In the genomic region with DNA sequence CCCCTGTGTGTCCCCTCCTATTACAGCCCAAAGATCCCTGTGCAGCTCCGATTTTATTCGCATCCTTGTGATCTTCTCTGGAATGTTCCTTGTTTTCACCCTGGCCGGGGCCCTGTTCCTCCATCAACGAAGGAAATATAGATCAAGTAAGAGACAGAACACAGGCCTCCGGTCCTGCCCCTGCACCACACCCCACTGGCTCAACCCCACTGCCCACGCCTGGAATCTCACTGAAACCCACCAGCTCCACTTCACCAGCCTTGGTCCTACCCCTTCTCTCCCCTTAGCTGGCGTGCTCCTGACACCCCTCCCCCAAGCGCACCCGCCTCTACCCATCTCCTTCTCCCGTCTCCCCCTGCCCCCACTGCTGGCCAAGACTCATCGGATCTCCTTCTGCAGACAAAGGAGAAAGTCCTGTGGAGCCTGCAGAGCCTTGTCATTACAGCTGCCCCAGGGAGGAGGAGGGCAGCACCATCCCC, we compare ENCODE assay signal across 8 cellular contexts. TPM values are rescaled to one million over a fixed set of nuclear protein-coding genes. Genes with fewer than 3 reads are reported as not detected.
DNase-seq lines count a peak whose midpoint lies in the region; ATAC-seq and TF ChIP-seq lines count a peak whose summit lies in the region.

No MANE protein-coding gene starts in this region.

- no peak for ATAC-seq in HG03045 (IDR thresholded peaks at IDR 0.05; ENCODE audit: unreplicated experiment)

- H2AFZ ChIP-seq in PC-9, result peak overlapping the region; percentile 99

- peaks cover 22% of the 10 kb centered on the region for H3K36me3 ChIP-seq in CD4-positive, alpha-beta memory T cell (ENCODE audit: insufficient read depth, low read length)
- H3K36me3 ChIP-seq in PC-9 (ENCODE audit: low read depth), result no peaks in the 10 kb centered on the region

- no peaks in the 10 kb centered on the region for H4K20me1 ChIP-seq in PC-9 (ENCODE audit: insufficient read depth)

- H3K79me2 ChIP-seq in PC-9 (ENCODE audit: low read depth), result no peaks in the 10 kb centered on the region

- no peaks in the 10 kb centered on the region for H3K27me3 ChIP-seq in CD4-positive, alpha-beta memory T cell (ENCODE audit: insufficient read depth, low read length)
- no peaks in the 10 kb centered on the region for H3K27me3 ChIP-seq in PC-9 (ENCODE audit: insufficient read depth, low read depth)

- no peaks in the 10 kb centered on the region for H3K9me2 ChIP-seq in PC-9 (ENCODE audit: insufficient read depth)

- H3K4me1 Mint-ChIP-seq in CD4-positive, alpha-beta memory T cell, result peaks cover 47 to 80% (median 62%) of the 10 kb centered on the region in 4 donors
- peaks cover 26% of the 10 kb centered on the region for H3K4me1 Mint-ChIP-seq in neural crest cell

- H3K36me3 Mint-ChIP-seq in CD4-positive, alpha-beta memory T cell, result peaks cover 50 to 71% of the 10 kb centered on the region in 2 donors
- H3K36me3 Mint-ChIP-seq in neural crest cell (ENCODE audit: low read depth), result no peaks in the 10 kb centered on the region

- peak overlapping the region; percentile 96 to 100 (median 98) for H3K4me3 Mint-ChIP-seq in CD4-positive, alpha-beta memory T cell
- peak overlapping the region; percentile 87 for H3K4me3 Mint-ChIP-seq in neural crest cell

- no TSS peak for BruUV-seq in PC-9 (replicated peaks; lab: Mats Ljungman, UMichigan)

- H3K4me3 ChIP-seq in CD4-positive, alpha-beta memory T cell (ENCODE audit: low read length in 2 of 2), result peak overlapping the region; percentile 80
- H3K4me3 ChIP-seq in PC-9, result no peak overlapping the region

- DNase-seq in CD4-positive, alpha-beta memory T cell, result no peak
- DNase-seq in PC-9 (no peak), epithelial cell of prostate (ENCODE audit: low read depth, low spot score) (no peak), neural crest cell (ENCODE audit: low read depth, low spot score) (no peak), hippocampal formation (lab: John Stamatoyannopoulos, UW) (no peak), epidermal melanocyte (ENCODE audit: insufficient read length, low spot score) (no peak), GM19238 (ENCODE audit: insufficient read length, low spot score) (no peak)

- peak overlapping the region; percentile 98 for H3K4me2 ChIP-seq in PC-9

- H3F3A ChIP-seq in PC-9 (ENCODE audit: insufficient read depth, low read depth), result no peaks in the 10 kb centered on the region; the same call in 1 of the 2 replicates

- H3K9me3 ChIP-seq in CD4-positive, alpha-beta memory T cell (ENCODE audit: control insufficient read depth in 1 of 2, low read length in 2 of 2), result no peaks in the 10 kb centered on the region
- no peaks in the 10 kb centered on the region for H3K9me3 ChIP-seq in PC-9 (ENCODE audit: insufficient read depth, low read depth)

- H3K4me1 ChIP-seq in CD4-positive, alpha-beta memory T cell (ENCODE audit: insufficient read depth, low read length), result peaks cover 71% of the 10 kb centered on the region
- peaks cover 13% of the 10 kb centered on the region for H3K4me1 ChIP-seq in PC-9 (replicated peaks; ENCODE audit: insufficient read depth)

- POLR2A ChIA-PET in CD4-positive, alpha-beta memory T cell (lab: Charles Lee; ENCODE audit: partially characterized antibody), result interaction anchor here (0.6 to 18.0 kb wide), 20 partner anchors 8 to 401 kb away, joined by 3 to 728 read pairs (median 13); a partner anchor contains a TSS
- POLR2A ChIA-PET in PC-9 (lab: Charles Lee; ENCODE audit: unreplicated experiment), result interaction anchor here (0.6 kb wide), 2 partner anchors 44 to 237 kb away, joined by 3 to 8 read pairs; no protein-coding TSS in a partner anchor

- peak overlapping the region; percentile 99 for H3K27ac ChIP-seq in CD4-positive, alpha-beta memory T cell (ENCODE audit: low read depth, low read length)
- H3K27ac ChIP-seq in PC-9 (no peak overlapping the region), epithelial cell of prostate (peak overlapping the region; percentile 76)

- H3K27ac Mint-ChIP-seq in CD4-positive, alpha-beta memory T cell, result peak overlapping the region; percentile 95 to 99 (median 99)
- H3K27ac Mint-ChIP-seq in neural crest cell (ENCODE audit: unreplicated experiment), result peak overlapping the region; percentile 83

- H3K9me3 Mint-ChIP-seq in CD4-positive, alpha-beta memory T cell, result no peaks in the 10 kb centered on the region
- no peaks in the 10 kb centered on the region for H3K9me3 Mint-ChIP-seq in neural crest cell

- no peak for TF ChIP-seq CTCF in PC-9 (conservative IDR thresholded peaks at IDR 0.05)
- TF ChIP-seq CTCF in neural crest cell (conservative IDR thresholded peaks at IDR 0.05), result no peak

- H3K27me3 Mint-ChIP-seq in CD4-positive, alpha-beta memory T cell, result no peaks in the 10 kb centered on the region
- no peaks in the 10 kb centered on the region for H3K27me3 Mint-ChIP-seq in neural crest cell (ENCODE audit: low read depth)

- CTCF ChIA-PET in CD4-positive, alpha-beta memory T cell (lab: Charles Lee; ENCODE audit: partially characterized antibody), result interaction anchor here (0.9 to 15.4 kb wide), 7 partner anchors 12 to 127 kb away, joined by 3 to 247 read pairs (median 11); a partner anchor contains a TSS
- CTCF ChIA-PET in PC-9 (lab: Charles Lee), result interaction anchor here (0.7 kb wide), 1 partner anchor 10 kb away, joined by 3 read pairs; no protein-coding TSS in a partner anchor

- intact Hi-C loops in CD4-positive, alpha-beta memory T cell (cut with micrococcal nuclease), result no loop called here
- intact Hi-C loops in PC-9 (cut with micrococcal nuclease; ENCODE audit: unreplicated experiment), result loop anchor here (1.0 kb wide), 2 partner anchors 21 to 74 kb away; no protein-coding TSS in a partner anchor

RNA-seq across cellular contexts. Expression of a gene that starts 0.9 kb away (rescaled TPM):
- total RNA-seq in CD4-positive, alpha-beta memory T cell, result 10 to 100 TPM; 66.4 to 66.9 TPM
- 100 to 1,000 TPM; 102 to 116 TPM for polyA plus RNA-seq in CD4-positive, alpha-beta memory T cell
- total RNA-seq in PC-9 (2021) (26.0 and 27.8 TPM in 2 replicates), neural crest cell (0.73 and 1.2 TPM in 2 replicates)

RNA-seq across cellular contexts. Expression of a gene that starts 6.2 kb away (rescaled TPM):
- total RNA-seq in CD4-positive, alpha-beta memory T cell, result 100 to 1,000 TPM; 117 to 124 TPM
- polyA plus RNA-seq in CD4-positive, alpha-beta memory T cell, result 100 to 1,000 TPM; 343 to 402 TPM
- total RNA-seq in PC-9 (2021) (not detected in 2 replicates), neural crest cell (not detected in 2 replicates)

RNA-seq across cellular contexts. Expression of a gene that starts 19.6 kb away (rescaled TPM):
- total RNA-seq in CD4-positive, alpha-beta memory T cell, result 100 to 1,000 TPM in 1 of 2 experiments, 10 to 100 TPM in 1; 97.7 to 101 TPM
- 10 to 100 TPM; 10.3 to 12.1 TPM for polyA plus RNA-seq in CD4-positive, alpha-beta memory T cell
- total RNA-seq in PC-9 (2021), result 7.7 and 9.1 TPM in 2 replicates
- total RNA-seq in neural crest cell, result 8.7 and 9.8 TPM in 2 replicates

RNA-seq across cellular contexts. Expression of a gene that starts 42.2 kb away (rescaled TPM):
- total RNA-seq in CD4-positive, alpha-beta memory T cell, result 10 to 100 TPM; 85.1 to 89.2 TPM
- 100 to 1,000 TPM; 199 to 205 TPM for polyA plus RNA-seq in CD4-positive, alpha-beta memory T cell
- total RNA-seq in PC-9 (2021) (432 and 456 TPM in 2 replicates), neural crest cell (262 and 272 TPM in 2 replicates)

RNA-seq across cellular contexts. Expression of a gene that starts 43.0 kb away (rescaled TPM):
- 10 to 100 TPM; 38.1 to 39.8 TPM for total RNA-seq in CD4-positive, alpha-beta memory T cell
- polyA plus RNA-seq in CD4-positive, alpha-beta memory T cell, result 10 to 100 TPM; 15.7 to 29.0 TPM
- total RNA-seq in PC-9 (2021) (220 and 266 TPM in 2 replicates), neural crest cell (133 TPM in 2 replicates)

Comparison
In these comparisons a context has a peak if more than half of its experiments do, and no peak if none do; other contexts are left out.
1. RNA of a gene that starts 0.9 kb away (total RNA-seq): 66.4 to 66.9 TPM in CD4-positive, alpha-beta memory T cell and 26.0 to 27.8 TPM in PC-9; 0.73 to 1.2 TPM in neural crest cell; every median in the first group is over 10 times any median in the second.
2. RNA of a gene that starts 6.2 kb away (total RNA-seq): 117 to 124 TPM in CD4-positive, alpha-beta memory T cell; not detected in PC-9 and not detected in neural crest cell; every median in the first group is over 100 times any median in the second.